Comparison of ENCODE assay signal across 19 cellular contexts in genomic region chr20:43982886-43983285, GRCh38.
"Had no signal": no experiment of that assay in that cellular context is flagged by ENCODE, and none has a peak within 500 bp of the region (broad histone marks: within the 10 kb centered on the region; RNA-seq: fewer than 3 reads in every experiment).

No MANE protein-coding gene starts in this region.

- ATAC-seq: activated naive CD8-positive, alpha-beta T cell treated with anti-CD3 and anti-CD28 coated beads, Interleukin-2, amount 50 U/mL, for 24 hours; body of pancreas; heart right ventricle; left lobe of liver had no signal

- FAIRE-seq: endometrium, kidney had no signal

- DNase-seq: activated gamma-delta T cell; activated T-cell treated with anti-CD3 and anti-CD28 coated beads for 4 hours; body of pancreas; effector CD4-positive, alpha-beta T cell; heart right ventricle; kidney; lower lobe of right lung; naive B cell; ovary; spleen had no signal

- H3K4me3 ChIP-seq: body of pancreas, cardiac muscle cell, heart right ventricle, lower lobe of right lung, ovary, prostate gland, spleen, thoracic aorta had no signal

- H3K36me3 Mint-ChIP-seq: naive B cell, type B pancreatic cell, WTC11 had no signal

- H3K9me3 Mint-ChIP-seq: activated naive CD8-positive, alpha-beta T cell treated with anti-CD3 and anti-CD28 coated beads, Interleukin-2, amount 50 U/mL, for 24 hours; type B pancreatic cell; WTC11 had no signal

- H3K4me1 ChIP-seq: body of pancreas, prostate gland had no signal

- H3K27ac ChIP-seq: body of pancreas, cardiac muscle cell, heart right ventricle, lower lobe of right lung, ovary, prostate gland, spleen, thoracic aorta had no signal

- H3K27ac Mint-ChIP-seq: activated CD8-positive, alpha-beta memory T cell treated with anti-CD3 and anti-CD28 coated beads, Interleukin-2, amount 10 ng/mL, durations not matched to agents 7 days and 5 days; activated naive CD8-positive, alpha-beta T cell treated with anti-CD3 and anti-CD28 coated beads, Interleukin-2, amount 50 U/mL, for 24 hours; naive B cell; type B pancreatic cell; WTC11 had no signal

- H3K4me3 Mint-ChIP-seq: activated CD8-positive, alpha-beta memory T cell treated with anti-CD3 and anti-CD28 coated beads, Interleukin-2, amount 10 ng/mL, durations not matched to agents 7 days and 5 days; activated naive CD8-positive, alpha-beta T cell treated with anti-CD3 and anti-CD28 coated beads, Interleukin-2, amount 50 U/mL, for 24 hours; naive B cell; type B pancreatic cell; WTC11 had no signal

- H3K9me3 ChIP-seq: body of pancreas, heart right ventricle, lower lobe of right lung, ovary, prostate gland, spleen, thoracic aorta had no signal

- H3K27me3 ChIP-seq: cardiac muscle cell, ovary, spleen had no signal

- H3K36me3 ChIP-seq: cardiac muscle cell, heart right ventricle, lower lobe of right lung, ovary, prostate gland, spleen, thoracic aorta had no signal
